24 cellular contexts compared by ENCODE assay signal in the genomic region with DNA sequence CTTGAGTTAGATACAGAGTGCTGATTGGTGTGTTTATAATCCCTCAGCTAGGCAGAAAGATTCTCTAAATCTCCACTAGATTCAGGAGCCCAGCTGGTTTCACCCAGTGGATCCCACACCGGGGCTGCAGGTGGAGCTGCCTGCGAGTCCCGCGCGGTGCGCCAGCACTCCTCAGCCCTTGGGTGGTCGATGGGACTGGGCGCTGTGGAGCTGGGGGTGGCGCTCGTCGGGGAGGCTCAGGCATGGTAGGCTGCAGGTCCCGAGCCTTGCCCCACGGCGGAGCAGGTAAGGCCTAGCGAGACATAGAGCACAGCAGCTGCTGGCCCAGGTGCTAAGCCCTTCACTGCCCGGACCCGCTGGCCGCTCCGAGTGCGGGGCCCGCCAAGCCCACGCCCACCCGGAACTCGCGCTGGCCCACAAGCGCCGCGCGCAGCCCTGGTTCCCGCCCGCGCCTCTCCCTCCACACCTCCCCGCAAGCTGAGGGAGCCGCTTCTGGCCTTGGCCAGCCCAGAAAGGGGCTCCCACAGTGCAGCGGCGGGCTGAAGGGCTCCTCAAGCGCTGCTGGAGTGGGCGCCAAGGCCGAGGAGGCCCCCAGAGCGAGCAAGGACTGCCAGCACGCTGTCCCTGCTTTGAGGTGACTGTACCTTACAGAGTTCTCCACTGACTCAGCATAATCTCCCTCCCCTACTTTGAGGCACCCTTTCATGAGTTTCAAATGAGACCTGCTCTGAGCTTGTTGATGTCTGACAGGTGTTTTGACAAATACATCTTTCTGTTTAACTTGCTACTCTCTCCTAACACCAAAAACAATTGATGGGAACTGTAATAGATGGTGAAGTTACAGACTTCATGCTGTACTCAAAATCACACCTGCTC.
"Had no signal": no experiment of that assay in that cellular context is flagged by ENCODE, and none has a peak within 500 bp of the region (broad histone marks: within the 10 kb centered on the region; RNA-seq: fewer than 3 reads in every experiment).

No MANE protein-coding gene starts in this region.

- H3K9me3 Mint-ChIP-seq: memory B cell; mesothelial cell of epicardium; naive B cell; natural killer cell treated with Interleukin-12 subunit alpha and Interleukin-12 subunit beta and Interleukin-15 and Interleukin-18, amount 100 ng/mL, for 72 hours; neural progenitor cell; stimulated activated naive B cell treated with anti-CD40 and anti-IgM and Interleukin-4, amounts not matched to agents 10 μg/mL and 1 μg/mL and 100 μg/mL, for 72 hours; stimulated activated naive CD8-positive, alpha-beta T cell treated with anti-CD3 and anti-CD28 coated beads, Interleukin-15, Interleukin-2, amounts not matched to agents 100 ng/mL and 50 ng/mL, for 24 hours had no signal

- H3K4me1 ChIP-seq: neural progenitor cell, prostate gland had no signal

- H3K4me3 Mint-ChIP-seq: memory B cell; mesothelial cell of epicardium; natural killer cell treated with Interleukin-12 subunit alpha and Interleukin-12 subunit beta and Interleukin-15 and Interleukin-18, amount 100 ng/mL, for 72 hours; neural progenitor cell; stimulated activated naive B cell treated with anti-CD40 and anti-IgM and Interleukin-4, amounts not matched to agents 10 μg/mL and 1 μg/mL and 100 μg/mL, for 72 hours; stimulated activated naive CD8-positive, alpha-beta T cell treated with anti-CD3 and anti-CD28 coated beads, Interleukin-15, Interleukin-2, amounts not matched to agents 100 ng/mL and 50 ng/mL, for 24 hours had no signal

- H3K9me3 ChIP-seq: gastrocnemius medialis, heart left ventricle, mucosa of descending colon, prostate gland, thyroid gland, upper lobe of left lung had no signal

- ATAC-seq: gastrocnemius medialis; heart left ventricle; left lobe of liver; mucosa of descending colon; natural killer cell treated with Interleukin-12 subunit alpha and Interleukin-12 subunit beta and Interleukin-15 and Interleukin-18, amount 100 ng/mL, for 72 hours; right cardiac atrium; stimulated activated naive B cell treated with anti-CD40 and anti-IgM and Interleukin-4, amounts not matched to agents 10 μg/mL and 1 μg/mL and 100 μg/mL, for 72 hours had no signal

- DNase-seq: dorsolateral prefrontal cortex; effector CD4-positive, alpha-beta T cell; gastrocnemius medialis; heart left ventricle; kidney; mucosa of descending colon; naive B cell; nucleus accumbens; right cardiac atrium; stimulated activated CD4-positive, alpha-beta T cell treated with anti-CD3 and anti-CD28 coated beads, Interleukin-15, amount 100 ng/mL, for 24 hours; stimulated activated CD4-positive, alpha-beta T cell treated with anti-CD3 and anti-CD28 coated beads, Interleukin-2, amount 100 ng/mL, for 48 hours; stimulated activated naive B cell treated with anti-CD40 and anti-IgM and Interleukin-4, amounts not matched to agents 10 μg/mL and 1 μg/mL and 100 μg/mL, for 72 hours; thyroid gland had no signal

- H3K4me1 Mint-ChIP-seq: stimulated activated naive B cell treated with anti-CD40 and anti-IgM and Interleukin-4, amounts not matched to agents 10 μg/mL and 1 μg/mL and 100 μg/mL, for 72 hours had no signal

- H3K4me2 ChIP-seq: hepatocyte, neural progenitor cell had no signal

- H3K27me3 ChIP-seq: dorsolateral prefrontal cortex, gastrocnemius medialis, heart left ventricle, hepatocyte, neural progenitor cell, thyroid gland, upper lobe of left lung had no signal

- H3K36me3 ChIP-seq: gastrocnemius medialis, heart left ventricle, neural progenitor cell, prostate gland, thyroid gland, upper lobe of left lung had no signal

- H2AFZ ChIP-seq: hepatocyte, neural progenitor cell had no signal

- H3K4me3 ChIP-seq: dorsolateral prefrontal cortex, gastrocnemius medialis, heart left ventricle, hepatocyte, lung, mucosa of descending colon, neural progenitor cell, prostate gland, skin epidermis, thyroid gland, upper lobe of left lung had no signal

- H3K36me3 Mint-ChIP-seq: memory B cell; mesothelial cell of epicardium; naive B cell; neural progenitor cell; stimulated activated naive B cell treated with anti-CD40 and anti-IgM and Interleukin-4, amounts not matched to agents 10 μg/mL and 1 μg/mL and 100 μg/mL, for 72 hours had no signal

- H3K27ac ChIP-seq: dorsolateral prefrontal cortex, gastrocnemius medialis, heart left ventricle, hepatocyte, neural progenitor cell, prostate gland, skin epidermis, thyroid gland, upper lobe of left lung had no signal

- H3K9ac ChIP-seq: neural progenitor cell had no signal

- H3K27me3 Mint-ChIP-seq: naive B cell; stimulated activated naive B cell treated with anti-CD40 and anti-IgM and Interleukin-4, amounts not matched to agents 10 μg/mL and 1 μg/mL and 100 μg/mL, for 72 hours; stimulated activated naive CD8-positive, alpha-beta T cell treated with anti-CD3 and anti-CD28 coated beads, Interleukin-15, Interleukin-2, amounts not matched to agents 100 ng/mL and 50 ng/mL, for 24 hours had no signal

- H3K27ac Mint-ChIP-seq: memory B cell; mesothelial cell of epicardium; neural progenitor cell; stimulated activated naive B cell treated with anti-CD40 and anti-IgM and Interleukin-4, amounts not matched to agents 10 μg/mL and 1 μg/mL and 100 μg/mL, for 72 hours; stimulated activated naive CD8-positive, alpha-beta T cell treated with anti-CD3 and anti-CD28 coated beads, Interleukin-15, Interleukin-2, amounts not matched to agents 100 ng/mL and 50 ng/mL, for 24 hours had no signal
